Comparison of ENCODE assay signal across 22 cellular contexts in the genomic region with DNA sequence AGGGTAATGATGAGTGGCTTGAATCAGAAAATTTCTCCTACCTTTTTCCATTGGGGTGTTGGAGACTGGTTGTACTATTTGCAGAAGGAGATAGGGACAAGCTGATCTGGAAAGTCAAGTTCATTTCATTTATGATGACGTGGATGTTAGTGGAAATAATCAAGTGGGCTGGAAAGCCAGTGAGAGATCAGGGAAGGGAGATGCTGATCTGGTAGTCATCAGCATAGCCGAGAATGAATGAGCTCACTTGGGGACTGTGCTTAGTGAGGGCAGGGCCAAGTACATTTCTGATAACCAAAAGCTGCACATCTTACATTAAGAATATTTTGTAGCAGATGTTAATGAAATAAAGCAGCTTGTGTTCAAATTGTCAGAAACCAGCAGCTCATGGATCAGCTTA. TPM values are rescaled to one million over a fixed set of nuclear protein-coding genes. Genes with fewer than 3 reads are reported as not detected.
DNase-seq lines count a peak whose midpoint lies in the region; ATAC-seq and TF ChIP-seq lines count a peak whose summit lies in the region.
"Had no signal": no experiment of that assay in that cellular context is flagged by ENCODE, and none has a peak within 500 bp of the region (broad histone marks: within the 10 kb centered on the region; RNA-seq: fewer than 3 reads in every experiment).

No MANE protein-coding gene starts in this region.

- no peak overlapping the region for H3K14ac ChIP-seq in IMR-90 (replicated peaks; ENCODE audit: low read depth, low read length)

- H3K4me3 ChIP-seq in IMR-90 (ENCODE audit: insufficient read depth, low read depth, low read length), result no peak overlapping the region
- peak overlapping the region in 3 of 59 donors; percentile 1 to 12 (median 8) for H3K4me3 ChIP-seq in dorsolateral prefrontal cortex
- no peak overlapping the region for H3K4me3 ChIP-seq in PC-3 (ENCODE audit: low read length)
- H3K4me3 ChIP-seq in sigmoid colon, result no peak overlapping the region
- H3K4me3 ChIP-seq: HAP-1, thyroid gland had no signal

- no peak for ATAC-seq in CD4-positive, alpha-beta T cell (ENCODE audit: poor library complexity)
- ATAC-seq in IMR-90 (ENCODE audit: low read depth) (no peak), left lobe of liver (no peak), PC-3 (no peak)
- ATAC-seq: activated T-helper 17 cell treated with anti-CD3 and anti-CD28 coated beads, Interleukin-2, amount 50 U/mL, for 72 hours; CD8-positive, alpha-beta T cell had no signal

- H2BK15ac ChIP-seq in IMR-90 (ENCODE audit: low read depth, low read length), result no peak overlapping the region

- H3K27me3 Mint-ChIP-seq in CD4-positive, alpha-beta T cell, result no peaks in the 10 kb centered on the region
- H3K27me3 Mint-ChIP-seq in nephron progenitor cell (ENCODE audit: low read depth, poor library complexity), result no peaks in the 10 kb centered on the region
- H3K27me3 Mint-ChIP-seq: activated T-helper 17 cell treated with anti-CD3 and anti-CD28 coated beads, Interleukin-2, amount 50 U/mL, for 72 hours had no signal

- H4K8ac ChIP-seq in IMR-90 (ENCODE audit: low read depth in 2 of 2, low read length in 2 of 2), result no peak overlapping the region

- no peak overlapping the region for H2BK5ac ChIP-seq in IMR-90 (ENCODE audit: low read depth, low read length, poor library complexity, severe bottlenecking)

- peak overlapping the region; percentile 1 for H3K4me3 Mint-ChIP-seq in CD4-positive, alpha-beta T cell
- no peak overlapping the region for H3K4me3 Mint-ChIP-seq in nephron progenitor cell
- H3K4me3 Mint-ChIP-seq: activated T-helper 17 cell treated with anti-CD3 and anti-CD28 coated beads, Interleukin-2, amount 50 U/mL, for 72 hours; nephron had no signal

- H3K9me3 ChIP-seq in CD4-positive, alpha-beta T cell (ENCODE audit: control insufficient read depth, low read length), result no peaks in the 10 kb centered on the region
- H3K9me3 ChIP-seq in IMR-90 (ENCODE audit: control insufficient read depth, insufficient read depth, low read length), result no peaks in the 10 kb centered on the region
- no peaks in the 10 kb centered on the region for H3K9me3 ChIP-seq in PC-3 (ENCODE audit: low read length)
- H3K9me3 ChIP-seq in sigmoid colon, result no peaks in the 10 kb centered on the region
- H3K9me3 ChIP-seq: HAP-1, thyroid gland had no signal

- peaks cover 30 to 54% of the 10 kb centered on the region in 2 experiments for H3K79me1 ChIP-seq in IMR-90 (ENCODE audit: low read depth in 1 of 2, low read length in 2 of 2)

- DNase-seq in CD4-positive, alpha-beta T cell, result no peak
- DNase-seq in IMR-90, result peak; percentile 14
- DNase-seq in dorsolateral prefrontal cortex, result no peak
- no peak for DNase-seq in nephron progenitor cell
- no peak for DNase-seq in NCI-H2171 (lab: John Stamatoyannopoulos, UW)
- no peak for DNase-seq in left lobe of liver (ENCODE audit: low spot score)
- no peak for DNase-seq in PC-3
- DNase-seq in sigmoid colon, result no peak
- DNase-seq: activated CD4-positive, alpha-beta T cell treated with anti-CD3 and anti-CD28 coated beads for 48 hours; CD8-positive, alpha-beta T cell; foreskin melanocyte; NCI-H1092 treated with DMSO at 0.1 percent for 48 hours; NCI-H2029 treated with DMSO at 0.1 percent for 48 hours; NCI-H446 treated with DMSO at 0.1 percent for 48 hours; NK-92 treated with Interleukin-12 subunit alpha and Interleukin-12 subunit beta, amount 100 ng/mL, for 24 hours; posterior cingulate gyrus; stimulated activated CD4-positive, alpha-beta T cell treated with anti-CD3 and anti-CD28 coated beads, Interleukin-2, amount 100 ng/mL, for 24 hours; stimulated activated naive CD4-positive, alpha-beta T cell; thyroid gland had no signal

- no peak for TF ChIP-seq EP300 in sigmoid colon (IDR thresholded peaks at IDR 0.05)

- H3K36me3 Mint-ChIP-seq in CD4-positive, alpha-beta T cell (ENCODE audit: low read depth), result peaks cover 46% of the 10 kb centered on the region
- H3K36me3 Mint-ChIP-seq in nephron progenitor cell (ENCODE audit: low read depth), result peaks cover 36% of the 10 kb centered on the region

- H3K4me2 ChIP-seq in IMR-90 (ENCODE audit: low read depth, low read length) (no peak overlapping the region), PC-3 (ENCODE audit: low read length) (no peak overlapping the region)

- H4K91ac ChIP-seq in IMR-90 (ENCODE audit: insufficient read depth, low read depth, low read length), result no peak overlapping the region

- H2AFZ ChIP-seq in IMR-90 (replicated peaks; ENCODE audit: low read length, poor library complexity), result no peak overlapping the region
- H2AFZ ChIP-seq in PC-3 (ENCODE audit: low read length), result no peak overlapping the region

- TF ChIP-seq RAD21 in IMR-90 (IDR thresholded peaks at IDR 0.05; ENCODE audit: low read length), result no peak

- no peak overlapping the region for H2AK5ac ChIP-seq in IMR-90 (ENCODE audit: low read depth, low read length)

- H3K23ac ChIP-seq in IMR-90 (ENCODE audit: low read depth, low read length), result no peak overlapping the region

- H3F3A ChIP-seq in PC-3 (ENCODE audit: low read length, unreplicated experiment), result no peaks in the 10 kb centered on the region

- H4K5ac ChIP-seq in IMR-90 (ENCODE audit: low read depth, low read length), result no peak overlapping the region

- peaks cover 22% of the 10 kb centered on the region for H4K20me1 ChIP-seq in IMR-90 (ENCODE audit: insufficient read depth, low read length)
- H4K20me1 ChIP-seq in PC-3 (ENCODE audit: low read length), result no peaks in the 10 kb centered on the region

- H3K18ac ChIP-seq in IMR-90 (ENCODE audit: low read depth, low read length), result no peak overlapping the region

- no peak overlapping the region for H2AK9ac ChIP-seq in IMR-90 (replicated peaks; ENCODE audit: low read depth, low read length, poor library complexity)

- H3K56ac ChIP-seq in IMR-90 (ENCODE audit: extremely low read depth, insufficient read depth, low read length), result no peak overlapping the region

- no TSS peak for BruUV-seq in IMR-90 (replicated peaks; lab: Mats Ljungman, UMichigan)
- no TSS peak for BruUV-seq in PC-3 (replicated peaks; lab: Mats Ljungman, UMichigan)

- in situ Hi-C loops in IMR-90 (cut with MboI; ENCODE audit: low sequenced_read_pairs), result no loop called here

- H2BK120ac ChIP-seq in IMR-90 (ENCODE audit: low read depth, low read length), result no peak overlapping the region

- no peak overlapping the region for H3K27ac ChIP-seq in CD4-positive, alpha-beta T cell (ENCODE audit: low read depth, low read length)
- H3K27ac ChIP-seq in IMR-90 (ENCODE audit: insufficient read depth, low read length), result no peak overlapping the region
- H3K27ac ChIP-seq in dorsolateral prefrontal cortex, result peak overlapping the region in 39 of 59 donors; percentile 1 to 74 (median 46)
- H3K27ac ChIP-seq in PC-3 (ENCODE audit: low read length), result no peak overlapping the region
- H3K27ac ChIP-seq in sigmoid colon, result no peak overlapping the region
- H3K27ac ChIP-seq: thyroid gland had no signal

- peaks cover 6% of the 10 kb centered on the region; the same call in 1 of the 2 replicates for H3K9me1 ChIP-seq in IMR-90 (ENCODE audit: insufficient read depth, low read length)

- H3K4me1 ChIP-seq in IMR-90 (ENCODE audit: control insufficient read depth, insufficient read depth, low read length) (peaks cover 3% of the 10 kb centered on the region), PC-3 (ENCODE audit: insufficient read depth, low read length) (peaks cover 8% of the 10 kb centered on the region; the same call in 1 of the 2 replicates), sigmoid colon (peaks cover 0 to 37% (median 24%) of the 10 kb centered on the region in 4 donors)

- H2BK20ac ChIP-seq in IMR-90 (ENCODE audit: low read depth, low read length), result no peak overlapping the region

- POLR2A ChIA-PET in CD4-positive, alpha-beta T cell (lab: Charles Lee), result interaction anchor here (0.7 to 1.8 kb wide), 3 partner anchors 9 to 1810 kb away, joined by 3 to 5 read pairs (median 4); no protein-coding TSS in a partner anchor
- POLR2A ChIA-PET in IMR-90 (lab: Charles Lee; ENCODE audit: unreplicated experiment) (interaction anchor here (0.6 kb wide), 1 partner anchor 14 kb away, joined by 3 read pairs; no protein-coding TSS in a partner anchor), PC-3 (lab: Charles Lee; ENCODE audit: unreplicated experiment) (no interaction called here)

- no peaks in the 10 kb centered on the region for H3K27me3 ChIP-seq in CD4-positive, alpha-beta T cell (ENCODE audit: control insufficient read depth, insufficient read depth, low read length)
- H3K27me3 ChIP-seq in IMR-90 (ENCODE audit: control insufficient read depth, insufficient read depth, low read length) (no peaks in the 10 kb centered on the region), dorsolateral prefrontal cortex (no peaks in the 10 kb centered on the region), PC-3 (ENCODE audit: low read length) (no peaks in the 10 kb centered on the region), sigmoid colon (no peaks in the 10 kb centered on the region)
- H3K27me3 ChIP-seq: thyroid gland had no signal

- TF ChIP-seq POLR2A in IMR-90 (IDR thresholded peaks at IDR 0.05; ENCODE audit: low read depth, low read length), result no peak
- no peak for TF ChIP-seq POLR2A in sigmoid colon (IDR thresholded peaks at IDR 0.05)

- WGBS in IMR-90 (ENCODE audit: extremely low coverage in 2 of 2, insufficient read length in 1 of 2), 2 experiments, result no CpG with 5 or more reads among the region's 2 CpGs
- WGBS in sigmoid colon, 2 donors, result 87 to 88% methylated on average over 2 of the region's 2 CpGs

- H3K36me3 ChIP-seq in IMR-90 (ENCODE audit: control insufficient read depth, insufficient read depth, low read length) (no peaks in the 10 kb centered on the region), PC-3 (ENCODE audit: low read depth, low read length) (no peaks in the 10 kb centered on the region), sigmoid colon (no peaks in the 10 kb centered on the region)
- H3K36me3 ChIP-seq: HAP-1, thyroid gland had no signal

- H3K4me1 Mint-ChIP-seq in CD4-positive, alpha-beta T cell (ENCODE audit: low read depth), result peaks cover 94% of the 10 kb centered on the region
- peaks cover 31% of the 10 kb centered on the region for H3K4me1 Mint-ChIP-seq in nephron progenitor cell

- H3K4ac ChIP-seq in IMR-90 (ENCODE audit: low read depth, low read length), result no peak overlapping the region

- H3K79me2 ChIP-seq in PC-3 (ENCODE audit: low read length), result peaks cover 85% of the 10 kb centered on the region

- no peak for TF ChIP-seq CTCF in CD4-positive, alpha-beta T cell (IDR thresholded peaks at IDR 0.05)
- no peak for TF ChIP-seq CTCF in IMR-90 (conservative IDR thresholded peaks at IDR 0.05; ENCODE audit: low read depth, low read length)
- no peak for TF ChIP-seq CTCF in dorsolateral prefrontal cortex (IDR thresholded peaks at IDR 0.05 in 54 of 56, conservative IDR thresholded peaks at IDR 0.05 in 2 of 56; ENCODE audit: low read depth in 1 of 56, partially characterized antibody in 56 of 56)
- TF ChIP-seq CTCF in nephron progenitor cell (IDR thresholded peaks at IDR 0.05), result no peak
- no peak for TF ChIP-seq CTCF in PC-3 (conservative IDR thresholded peaks at IDR 0.05; ENCODE audit: low read depth, low read length)
- no peak for TF ChIP-seq CTCF in sigmoid colon (IDR thresholded peaks at IDR 0.05)

- intact Hi-C loops in CD4-positive, alpha-beta T cell (cut with DNase I, micrococcal nuclease), result no loop called here
- intact Hi-C loops in IMR-90 (cut with micrococcal nuclease) (no loop called here), dorsolateral prefrontal cortex (cut with DNase I) (no loop called here), PC-3 (cut with micrococcal nuclease) (no loop called here), sigmoid colon (cut with DNase I) (no loop called here)

- CTCF ChIA-PET in CD4-positive, alpha-beta T cell (lab: Charles Lee), result no interaction called here
- CTCF ChIA-PET in IMR-90 (lab: Yijun Ruan, JAX), result interaction anchor here (0.6 to 0.8 kb wide), 2 partner anchors 11 to 121 kb away, joined by 3 to 4 read pairs; no protein-coding TSS in a partner anchor
- CTCF ChIA-PET in PC-3 (lab: Charles Lee), result no interaction called here

- H3K9ac ChIP-seq in IMR-90 (ENCODE audit: low read depth, low read length) (no peak overlapping the region), PC-3 (ENCODE audit: low read length) (no peak overlapping the region)

- no peaks in the 10 kb centered on the region for H3K9me2 ChIP-seq in PC-3 (replicated peaks; ENCODE audit: low read length)

- no peak overlapping the region for H3K27ac Mint-ChIP-seq in CD4-positive, alpha-beta T cell
- peak overlapping the region; percentile 89 for H3K27ac Mint-ChIP-seq in nephron progenitor cell
- H3K27ac Mint-ChIP-seq: activated T-helper 17 cell treated with anti-CD3 and anti-CD28 coated beads, Interleukin-2, amount 50 U/mL, for 72 hours; CD8-positive, alpha-beta T cell had no signal

- dilution Hi-C loops in IMR-90 (cut with HindIII; ENCODE audit: low sequenced_read_pairs, unreplicated experiment), result no loop called here

- no peaks in the 10 kb centered on the region for H3K9me3 Mint-ChIP-seq in CD4-positive, alpha-beta T cell
- H3K9me3 Mint-ChIP-seq in nephron progenitor cell, result peaks cover 6% of the 10 kb centered on the region
- H3K9me3 Mint-ChIP-seq: activated T-helper 17 cell treated with anti-CD3 and anti-CD28 coated beads, Interleukin-2, amount 50 U/mL, for 72 hours; CD8-positive, alpha-beta T cell; nephron had no signal

RNA-seq across cellular contexts. Expression of gene MAN2A1, which starts 12.1 kb away (rescaled TPM):
- total RNA-seq in CD4-positive, alpha-beta T cell, result 10 to 100 TPM; 50.6 to 52.7 TPM
- total RNA-seq in IMR-90 (2012; rRNA removed) (29.6 and 46.4 TPM in 2 replicates), dorsolateral prefrontal cortex (100 to 1,000 TPM in 71 of 120 experiments, 10 to 100 TPM in 49; 47.7 to 446 (median 107) TPM), left lobe of liver (59.9 TPM), PC-3 (2014; rRNA removed) (20.8 and 21.8 TPM in 2 replicates), sigmoid colon (10 to 100 TPM; 40.2 to 58.4 (median 46.1) TPM)
- polyA plus RNA-seq in IMR-90 (2012; rRNA removed) (14.1 and 16.4 TPM in 2 replicates), sigmoid colon (10 to 100 TPM in 2 of 3 donors, 1 to 10 TPM in 1; 3.6 to 23.7 (median 10.6) TPM)
- polyA plus RNA-seq in IMR-90 (2012; cell fraction: cytosol; rRNA removed), result 3.6 and 6.5 TPM in 2 replicates
- 2.6 and 17.5 TPM in 2 replicates for polyA plus RNA-seq in IMR-90 (2012; cell fraction: nucleus; rRNA removed; ENCODE audit: low replicate concordance)

Comparison
In these comparisons a context has a peak if more than half of its experiments do, and no peak if none do; other contexts are left out.
1. H3K27ac ChIP-seq: peak in dorsolateral prefrontal cortex (39 of 59); none in CD4-positive, alpha-beta T cell (single experiment), IMR-90 (single experiment), PC-3 (single experiment) and sigmoid colon (0 of 4).